Comparison of ENCODE assay signal across 8 cellular contexts in the genomic region with DNA sequence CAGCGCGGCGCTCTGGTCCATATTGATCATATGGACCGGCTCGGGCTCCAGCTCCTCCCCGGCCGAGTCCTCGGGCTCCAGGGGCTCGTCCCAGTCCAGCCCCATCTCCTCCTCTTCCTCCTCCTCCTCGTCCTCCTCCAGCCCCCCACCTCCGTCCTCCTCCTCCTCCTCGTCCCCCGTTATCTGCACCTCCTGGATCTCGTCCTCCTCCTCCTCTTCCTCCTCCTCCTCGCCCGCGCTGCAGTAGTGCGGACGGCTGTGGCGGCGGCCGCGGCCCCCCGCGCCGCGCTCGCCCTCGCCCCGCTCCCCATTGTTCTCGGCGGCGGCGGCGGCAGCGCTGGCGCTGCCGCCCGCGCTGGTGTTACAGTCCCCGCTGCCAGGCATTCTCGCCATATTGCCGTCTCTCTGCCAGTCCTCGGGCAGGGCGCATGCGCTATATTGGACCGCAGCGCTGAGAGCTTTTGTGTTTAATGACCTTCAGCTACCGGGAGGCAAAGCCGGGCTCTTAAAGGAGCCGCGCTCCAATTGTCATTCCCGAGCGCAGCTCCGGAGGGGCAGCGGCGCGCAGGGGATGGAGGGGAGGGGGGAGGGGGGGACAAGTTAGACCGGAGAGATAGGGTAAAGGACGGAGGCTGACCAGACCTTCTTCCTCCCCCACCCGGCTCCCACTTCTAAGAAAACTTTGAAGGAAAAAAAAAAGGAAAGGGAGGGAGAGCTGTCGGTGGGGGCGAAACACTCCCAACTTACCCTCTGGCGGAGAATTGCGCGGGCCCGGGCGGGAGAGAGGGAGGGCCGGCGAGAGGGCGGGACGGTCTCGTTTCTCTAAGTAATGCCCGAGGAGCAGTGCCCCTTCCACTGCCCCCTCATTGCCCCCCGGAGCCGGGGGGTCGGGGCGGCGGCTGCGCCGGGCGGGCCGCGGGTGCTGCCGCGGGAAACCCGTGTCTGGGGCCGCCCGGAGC.
A peak's percentile ranks its signal among the peaks of the same experiment; 100 is the strongest.
DNase-seq lines count a peak whose midpoint lies in the region; ATAC-seq and TF ChIP-seq lines count a peak whose summit lies in the region.

A gene (minus strand): TSS at position 410 of the 959 bp plus-strand sequence. CDS start 17 bp downstream, at position 393.

- TF ChIP-seq CTCF in AG10803 (conservative IDR thresholded peaks at IDR 0.05; ENCODE audit: low read length), result no peak

- DNase-seq in AG10803 (ENCODE audit: low read depth), result peak; percentile 86
- DNase-seq in NCI-H446 (lab: John Stamatoyannopoulos, UW), result peak; percentile 68 to 78
- peak; percentile 50 to 63 for DNase-seq in activated CD4-positive, alpha-beta T cell treated with anti-CD3 and anti-CD28 coated beads for 24 hours (ENCODE audit: low read depth in 2 of 2)
- peak; percentile 79 for DNase-seq in dedifferentiated amniotic fluid mesenchymal stem cell (ENCODE audit: extremely low spot score)
- DNase-seq in left kidney (ENCODE audit: low read depth, low spot score), result peak; percentile 97
- DNase-seq in stimulated activated CD4-positive, alpha-beta T cell treated with anti-CD3 and anti-CD28 coated beads, Interleukin-2, amount 100 ng/mL, for 24 hours, result peak; percentile 74 to 78

- H3K4me3 ChIP-seq in AG10803 (ENCODE audit: low read length), result peak within 1 kb of the TSS; percentile 76

- peak; percentile 39 for ATAC-seq in GM19025 (IDR thresholded peaks at IDR 0.05; ENCODE audit: low read depth, unreplicated experiment)
- peak; percentile 43 for ATAC-seq in HG03159 (IDR thresholded peaks at IDR 0.05; ENCODE audit: unreplicated experiment)

Comparison
In these comparisons a context has a peak if more than half of its experiments do, and no peak if none do; other contexts are left out.
1. Peak in every context shown above with its lines: DNase-seq, ATAC-seq and H3K4me3 ChIP-seq.